19 cellular contexts compared by ENCODE assay signal in the genomic region with DNA sequence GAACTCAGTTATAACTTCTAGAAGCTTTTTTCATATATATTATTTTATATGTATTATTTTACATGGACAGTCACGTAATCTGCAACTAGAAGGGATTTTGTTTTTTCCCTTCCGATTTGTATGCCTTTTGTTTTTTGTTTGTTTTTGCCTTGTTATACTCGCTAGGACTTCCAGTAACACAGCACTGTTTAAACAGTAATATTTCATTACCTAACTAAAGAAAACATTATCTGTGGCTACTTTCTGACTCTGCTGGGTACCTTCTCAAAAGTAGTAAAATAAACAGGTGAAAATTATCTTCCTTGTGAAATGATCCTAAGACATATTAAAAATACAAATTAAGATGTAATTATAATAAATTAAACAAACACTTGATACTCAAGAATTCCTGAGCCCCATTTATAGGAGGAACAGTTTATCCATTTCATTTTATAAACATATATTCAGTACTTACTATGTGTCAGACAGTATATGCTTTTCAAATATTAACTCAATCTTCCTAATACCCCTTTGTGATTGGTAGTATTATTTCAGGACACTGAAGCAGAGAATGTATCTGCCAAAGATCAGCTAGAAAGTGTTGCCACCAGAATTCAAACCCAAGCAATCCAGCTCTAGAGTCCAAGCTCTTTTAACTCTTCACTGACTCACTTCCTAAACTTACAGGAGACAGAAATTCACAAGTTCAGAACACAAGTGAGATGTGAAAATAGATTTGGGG.
"Had no signal": no experiment of that assay in that cellular context is flagged by ENCODE, and none has a peak within 500 bp of the region (broad histone marks: within the 10 kb centered on the region; RNA-seq: fewer than 3 reads in every experiment).

No MANE protein-coding gene starts in this region.

- H3K27ac ChIP-seq: breast epithelium, epithelial cell of prostate, neural progenitor cell, sigmoid colon, spleen, testis, upper lobe of left lung had no signal

- H3K27me3 ChIP-seq: breast epithelium, neural progenitor cell, sigmoid colon, spleen, stomach, testis, upper lobe of left lung had no signal

- ATAC-seq: effector memory CD8-positive, alpha-beta T cell; left colon had no signal

- DNase-seq: activated B cell treated with CpG ODN at 0.5 μM for 24 hours; activated CD4-positive, alpha-beta T cell treated with anti-CD3 and anti-CD28 coated beads, Interleukin-2, amount 50 U/mL, for 1 hour; activated naive CD4-positive, alpha-beta T cell; activated naive CD8-positive, alpha-beta T cell treated with anti-CD3 and anti-CD28 coated beads, Interleukin-2, amount 10 ng/mL, durations not matched to agents 7 days and 5 days; activated T-cell treated with anti-CD3 and anti-CD28 coated beads for 4 hours; anterior cingulate cortex; effector memory CD8-positive, alpha-beta T cell; foreskin melanocyte; left colon; mammary epithelial cell; naive B cell; sigmoid colon; spleen; stomach; testis; upper lobe of left lung had no signal

- H3K4me3 ChIP-seq: breast epithelium, neural progenitor cell, sigmoid colon, spleen, stomach, testis, upper lobe of left lung had no signal

- H3K9me3 ChIP-seq: breast epithelium, stomach, testis, upper lobe of left lung had no signal

- H3K36me3 ChIP-seq: breast epithelium, neural progenitor cell, sigmoid colon, spleen, stomach, upper lobe of left lung had no signal

- H3K4me1 ChIP-seq: breast epithelium, neural progenitor cell, sigmoid colon, testis had no signal
